1 cellular context compared by ENCODE assay signal in genomic region chr12:109765493-109765810, GRCh38.
TF ChIP-seq lines count a peak whose summit lies in the region.

No MANE protein-coding gene starts in this region.

TF ChIP-seq in SK-N-SH treated with all-trans-retinoic acid at 6 μM for 48 hours, 23 proteins besides CTCF, POLR2A, EP300 and RAD21 (continued from another document):
- TF ChIP-seq CREB5 (CRISPR knock-in tag; IDR thresholded peaks at IDR 0.05; ENCODE audit: low read depth) = no peak
- no peak for TF ChIP-seq TSHZ2 (CRISPR knock-in tag; IDR thresholded peaks at IDR 0.05)
- no peak for TF ChIP-seq ESRRG (CRISPR knock-in tag; IDR thresholded peaks at IDR 0.05)
- no peak for TF ChIP-seq ISL1 (CRISPR knock-in tag; IDR thresholded peaks at IDR 0.05)
- no peak for TF ChIP-seq TCF4 (CRISPR knock-in tag; IDR thresholded peaks at IDR 0.05; ENCODE audit: borderline replicate concordance)
- no peak for TF ChIP-seq ZFP30 (CRISPR knock-in tag; IDR thresholded peaks at IDR 0.05)
- TF ChIP-seq ARNTL (CRISPR knock-in tag; IDR thresholded peaks at IDR 0.05; ENCODE audit: borderline replicate concordance, low read depth) = no peak
- TF ChIP-seq SNAI2 (CRISPR knock-in tag; IDR thresholded peaks at IDR 0.05) = no peak
- no peak for TF ChIP-seq OSR1 (CRISPR knock-in tag; IDR thresholded peaks at IDR 0.05)
- TF ChIP-seq ZC3H10 (CRISPR knock-in tag; IDR thresholded peaks at IDR 0.05) = no peak
- no peak for TF ChIP-seq BACH2 (CRISPR knock-in tag; IDR thresholded peaks at IDR 0.05; ENCODE audit: borderline replicate concordance)
- TF ChIP-seq CSDC2 (CRISPR knock-in tag; IDR thresholded peaks at IDR 0.05) = no peak
- no peak for TF ChIP-seq ZNF565 (CRISPR knock-in tag; conservative IDR thresholded peaks at IDR 0.05; ENCODE audit: low read depth)
- no peak for TF ChIP-seq PPARA (CRISPR knock-in tag; IDR thresholded peaks at IDR 0.05; ENCODE audit: borderline replicate concordance)
TF ChIP-seq in SK-N-SH treated with all-trans-retinoic acid at 6 μM for 48 hours: peak in this region for 0.
